ENCODE assay signal across 2 cellular contexts in the genomic region with DNA sequence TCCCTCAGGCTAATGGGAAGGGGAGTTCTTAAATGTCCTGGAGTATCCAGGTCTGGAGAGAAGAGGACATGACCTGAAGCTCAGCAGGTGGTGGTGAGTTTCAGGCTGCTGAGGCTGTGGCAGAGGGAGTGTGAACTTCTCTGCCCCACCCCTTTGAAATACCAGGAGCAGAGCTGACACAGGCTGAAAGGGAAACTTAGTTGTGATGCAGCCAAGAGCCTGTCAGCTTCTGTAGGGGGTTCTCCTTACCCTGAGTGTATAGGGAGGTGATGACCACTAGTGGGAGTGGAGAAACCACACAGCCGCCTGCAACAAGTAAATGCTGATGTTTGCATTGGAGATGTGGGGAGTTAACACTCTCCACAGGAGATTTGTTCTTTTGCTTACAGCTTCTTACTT.
TF ChIP-seq lines count a peak whose summit lies in the region.

No MANE protein-coding gene starts in this region.

TF ChIP-seq in HCT116, 20 proteins besides CTCF, POLR2A, EP300 and RAD21:
- TF ChIP-seq ZBTB33 (IDR thresholded peaks at IDR 0.05; ENCODE audit: extremely low read depth, insufficient replicate concordance, low read length), result no peak
- TF ChIP-seq SRF (IDR thresholded peaks at IDR 0.05; ENCODE audit: low read depth), result no peak
- TF ChIP-seq ELF1 (IDR thresholded peaks at IDR 0.05; ENCODE audit: borderline replicate concordance, low read depth), result no peak
- TF ChIP-seq, protein P1, sequence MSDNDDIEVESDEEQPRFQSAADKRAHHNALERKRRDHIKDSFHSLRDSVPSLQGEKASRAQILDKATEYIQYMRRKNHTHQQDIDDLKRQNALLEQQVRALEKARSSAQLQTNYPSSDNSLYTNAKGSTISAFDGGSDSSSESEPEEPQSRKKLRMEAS (IDR thresholded peaks at IDR 0.05), result no peak
- TF ChIP-seq EGR1 (IDR thresholded peaks at IDR 0.05; ENCODE audit: low read depth), result no peak
- no peak for TF ChIP-seq SP1 (IDR thresholded peaks at IDR 0.05; ENCODE audit: low read depth)
- TF ChIP-seq CEBPB (IDR thresholded peaks at IDR 0.05; ENCODE audit: low read depth), result no peak
- TF ChIP-seq JUND (IDR thresholded peaks at IDR 0.05), result no peak
- no peak for TF ChIP-seq FOSL1 (IDR thresholded peaks at IDR 0.05; ENCODE audit: low read depth)
- no peak for TF ChIP-seq ZNF274 (IDR thresholded peaks at IDR 0.05; ENCODE audit: low read depth, low read length)
- TF ChIP-seq POLR2AphosphoS5 (IDR thresholded peaks at IDR 0.05; ENCODE audit: low read depth, low read length), result no peak
- TF ChIP-seq TCF7L2 (IDR thresholded peaks at IDR 0.05; ENCODE audit: borderline replicate concordance, extremely low read depth, insufficient read depth, insufficient read length), result no peak
- no peak for TF ChIP-seq CBX3 (IDR thresholded peaks at IDR 0.05; ENCODE audit: low read depth)
- TF ChIP-seq, protein P2, sequence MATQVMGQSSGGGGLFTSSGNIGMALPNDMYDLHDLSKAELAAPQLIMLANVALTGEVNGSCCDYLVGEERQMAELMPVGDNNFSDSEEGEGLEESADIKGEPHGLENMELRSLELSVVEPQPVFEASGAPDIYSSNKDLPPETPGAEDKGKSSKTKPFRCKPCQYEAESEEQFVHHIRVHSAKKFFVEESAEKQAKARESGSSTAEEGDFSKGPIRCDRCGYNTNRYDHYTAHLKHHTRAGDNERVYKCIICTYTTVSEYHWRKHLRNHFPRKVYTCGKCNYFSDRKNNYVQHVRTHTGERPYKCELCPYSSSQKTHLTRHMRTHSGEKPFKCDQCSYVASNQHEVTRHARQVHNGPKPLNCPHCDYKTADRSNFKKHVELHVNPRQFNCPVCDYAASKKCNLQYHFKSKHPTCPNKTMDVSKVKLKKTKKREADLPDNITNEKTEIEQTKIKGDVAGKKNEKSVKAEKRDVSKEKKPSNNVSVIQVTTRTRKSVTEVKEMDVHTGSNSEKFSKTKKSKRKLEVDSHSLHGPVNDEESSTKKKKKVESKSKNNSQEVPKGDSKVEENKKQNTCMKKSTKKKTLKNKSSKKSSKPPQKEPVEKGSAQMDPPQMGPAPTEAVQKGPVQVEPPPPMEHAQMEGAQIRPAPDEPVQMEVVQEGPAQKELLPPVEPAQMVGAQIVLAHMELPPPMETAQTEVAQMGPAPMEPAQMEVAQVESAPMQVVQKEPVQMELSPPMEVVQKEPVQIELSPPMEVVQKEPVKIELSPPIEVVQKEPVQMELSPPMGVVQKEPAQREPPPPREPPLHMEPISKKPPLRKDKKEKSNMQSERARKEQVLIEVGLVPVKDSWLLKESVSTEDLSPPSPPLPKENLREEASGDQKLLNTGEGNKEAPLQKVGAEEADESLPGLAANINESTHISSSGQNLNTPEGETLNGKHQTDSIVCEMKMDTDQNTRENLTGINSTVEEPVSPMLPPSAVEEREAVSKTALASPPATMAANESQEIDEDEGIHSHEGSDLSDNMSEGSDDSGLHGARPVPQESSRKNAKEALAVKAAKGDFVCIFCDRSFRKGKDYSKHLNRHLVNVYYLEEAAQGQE (IDR thresholded peaks at IDR 0.05; ENCODE audit: low read depth), result no peak
- no peak for TF ChIP-seq EZH2phosphoT487 (IDR thresholded peaks at IDR 0.05; ENCODE audit: borderline replicate concordance)
- TF ChIP-seq EZH2 (IDR thresholded peaks at IDR 0.05), result no peak
- TF ChIP-seq ZFX (IDR thresholded peaks at IDR 0.05), result no peak

TF ChIP-seq in HepG2, 621 proteins besides CTCF, POLR2A, EP300 and RAD21 (continued from another document):
- TF ChIP-seq, protein P3, sequence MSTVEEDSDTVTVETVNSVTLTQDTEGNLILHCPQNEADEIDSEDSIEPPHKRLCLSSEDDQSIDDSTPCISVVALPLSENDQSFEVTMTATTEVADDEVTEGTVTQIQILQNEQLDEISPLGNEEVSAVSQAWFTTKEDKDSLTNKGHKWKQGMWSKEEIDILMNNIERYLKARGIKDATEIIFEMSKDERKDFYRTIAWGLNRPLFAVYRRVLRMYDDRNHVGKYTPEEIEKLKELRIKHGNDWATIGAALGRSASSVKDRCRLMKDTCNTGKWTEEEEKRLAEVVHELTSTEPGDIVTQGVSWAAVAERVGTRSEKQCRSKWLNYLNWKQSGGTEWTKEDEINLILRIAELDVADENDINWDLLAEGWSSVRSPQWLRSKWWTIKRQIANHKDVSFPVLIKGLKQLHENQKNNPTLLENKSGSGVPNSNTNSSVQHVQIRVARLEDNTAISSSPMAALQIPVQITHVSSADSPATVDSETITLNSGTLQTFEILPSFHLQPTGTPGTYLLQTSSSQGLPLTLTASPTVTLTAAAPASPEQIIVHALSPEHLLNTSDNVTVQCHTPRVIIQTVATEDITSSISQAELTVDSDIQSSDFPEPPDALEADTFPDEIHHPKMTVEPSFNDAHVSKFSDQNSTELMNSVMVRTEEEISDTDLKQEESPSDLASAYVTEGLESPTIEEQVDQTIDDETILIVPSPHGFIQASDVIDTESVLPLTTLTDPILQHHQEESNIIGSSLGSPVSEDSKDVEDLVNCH (CRISPR knock-in tag; IDR thresholded peaks at IDR 0.05), result no peak
- no peak for TF ChIP-seq ZNF205 (CRISPR knock-in tag; IDR thresholded peaks at IDR 0.05)
- no peak for TF ChIP-seq EZH2 (conservative IDR thresholded peaks at IDR 0.05; ENCODE audit: low read depth, low read length)
- TF ChIP-seq, protein P4, sequence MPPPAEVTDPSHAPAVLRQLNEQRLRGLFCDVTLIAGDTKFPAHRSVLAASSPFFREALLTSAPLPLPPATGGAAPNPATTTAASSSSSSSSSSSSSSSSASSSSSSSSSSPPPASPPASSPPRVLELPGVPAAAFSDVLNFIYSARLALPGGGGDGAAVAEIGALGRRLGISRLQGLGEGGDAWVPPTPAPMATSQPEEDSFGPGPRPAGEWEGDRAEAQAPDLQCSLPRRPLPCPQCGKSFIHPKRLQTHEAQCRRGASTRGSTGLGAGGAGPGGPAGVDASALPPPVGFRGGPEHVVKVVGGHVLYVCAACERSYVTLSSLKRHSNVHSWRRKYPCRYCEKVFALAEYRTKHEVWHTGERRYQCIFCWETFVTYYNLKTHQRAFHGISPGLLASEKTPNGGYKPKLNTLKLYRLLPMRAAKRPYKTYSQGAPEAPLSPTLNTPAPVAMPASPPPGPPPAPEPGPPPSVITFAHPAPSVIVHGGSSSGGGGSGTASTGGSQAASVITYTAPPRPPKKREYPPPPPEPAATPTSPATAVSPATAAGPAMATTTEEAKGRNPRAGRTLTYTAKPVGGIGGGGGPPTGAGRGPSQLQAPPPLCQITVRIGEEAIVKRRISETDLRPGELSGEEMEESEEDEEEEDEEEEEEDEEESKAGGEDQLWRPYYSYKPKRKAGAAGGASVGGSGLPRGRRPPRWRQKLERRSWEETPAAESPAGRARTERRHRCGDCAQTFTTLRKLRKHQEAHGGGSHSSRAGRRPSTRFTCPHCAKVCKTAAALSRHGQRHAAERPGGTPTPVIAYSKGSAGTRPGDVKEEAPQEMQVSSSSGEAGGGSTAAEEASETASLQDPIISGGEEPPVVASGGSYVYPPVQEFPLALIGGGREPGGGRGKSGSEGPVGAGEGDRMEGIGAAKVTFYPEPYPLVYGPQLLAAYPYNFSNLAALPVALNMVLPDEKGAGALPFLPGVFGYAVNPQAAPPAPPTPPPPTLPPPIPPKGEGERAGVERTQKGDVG (CRISPR knock-in tag; IDR thresholded peaks at IDR 0.05; ENCODE audit: borderline replicate concordance), result no peak
- TF ChIP-seq RAD51 (IDR thresholded peaks at IDR 0.05; ENCODE audit: borderline replicate concordance), result no peak
- TF ChIP-seq ZNF484 (CRISPR knock-in tag; IDR thresholded peaks at IDR 0.05; ENCODE audit: borderline replicate concordance, low read depth), result no peak
- TF ChIP-seq POLR2AphosphoS2 (IDR thresholded peaks at IDR 0.05; ENCODE audit: low read depth, low read length), result no peak
- TF ChIP-seq ZSCAN25 (CRISPR knock-in tag; IDR thresholded peaks at IDR 0.05), result no peak
